Comparison of ENCODE assay signal across 1 cellular context in genomic region chr11:62601364-62602140, GRCh38.
TF ChIP-seq lines count a peak whose summit lies in the region.

TSS of gene MTA2 (minus strand) at chr11:62601865. CDS start at chr11:62601450, 415 bp downstream.

TF ChIP-seq in HepG2, 621 proteins besides CTCF, POLR2A, EP300 and RAD21 (continued from another document and continues in another):
- TF ChIP-seq ZNF609 (CRISPR knock-in tag; IDR thresholded peaks at IDR 0.05; ENCODE audit: borderline replicate concordance) (peak; percentile 51; the same call in 1 of the 2 replicates), ZNF562 (CRISPR knock-in tag; IDR thresholded peaks at IDR 0.05; ENCODE audit: borderline replicate concordance) (no peak; the same call in 1 of the 2 replicates), PAXIP1 (CRISPR knock-in tag; conservative IDR thresholded peaks at IDR 0.05) (no peak), ZNF644 (CRISPR knock-in tag; IDR thresholded peaks at IDR 0.05; ENCODE audit: low read depth) (no peak), STAT5B (CRISPR knock-in tag; IDR thresholded peaks at IDR 0.05) (no peak), NKX3-1 (CRISPR knock-in tag; IDR thresholded peaks at IDR 0.05) (peak; percentile 34; the same call in 1 of the 2 replicates), BORCS8-MEF2B (CRISPR knock-in tag; IDR thresholded peaks at IDR 0.05) (0 out of 2 replicates have a peak, but pooled peaks have one; percentile 10), ZNF580 (CRISPR knock-in tag; IDR thresholded peaks at IDR 0.05; ENCODE audit: borderline replicate concordance, low read depth) (no peak), MXD3 (CRISPR knock-in tag; IDR thresholded peaks at IDR 0.05) (peak; percentile 79), ZNF83 (CRISPR knock-in tag; IDR thresholded peaks at IDR 0.05; ENCODE audit: borderline replicate concordance) (peak; percentile 81; the same call in 1 of the 2 replicates), ZNF143 (CRISPR knock-in tag; IDR thresholded peaks at IDR 0.05) (no peak), GPN1 (CRISPR knock-in tag; IDR thresholded peaks at IDR 0.05; ENCODE audit: borderline replicate concordance) (no peak), SAP130 (CRISPR knock-in tag; IDR thresholded peaks at IDR 0.05; ENCODE audit: low read depth) (peak; percentile 79), ZMYM4 (CRISPR knock-in tag; IDR thresholded peaks at IDR 0.05) (peak; percentile 51; the same call in 1 of the 2 replicates), ERF (CRISPR knock-in tag; IDR thresholded peaks at IDR 0.05) (peak; percentile 41; the same call in 1 of the 2 replicates), RAD51 (IDR thresholded peaks at IDR 0.05; ENCODE audit: borderline replicate concordance) (no peak), ATRX (CRISPR knock-in tag; IDR thresholded peaks at IDR 0.05; ENCODE audit: borderline replicate concordance) (no peak), ZNF619 (CRISPR knock-in tag; IDR thresholded peaks at IDR 0.05) (0 out of 2 replicates have a peak, but pooled peaks have one; percentile 35), PAF1 (CRISPR knock-in tag; IDR thresholded peaks at IDR 0.05) (no peak), FOXK1 (CRISPR knock-in tag; IDR thresholded peaks at IDR 0.05; ENCODE audit: borderline replicate concordance, low read depth) (no peak), JDP2 (CRISPR knock-in tag; IDR thresholded peaks at IDR 0.05; ENCODE audit: borderline replicate concordance) (no peak), MAZ (IDR thresholded peaks at IDR 0.05; ENCODE audit: borderline replicate concordance, low read depth, low read length) (peak; percentile 61; the same call in 1 of the 2 replicates), MAZ (CRISPR knock-in tag; IDR thresholded peaks at IDR 0.05; ENCODE audit: low read depth) (peak; percentile 75; the same call in 1 of the 2 replicates), SALL2 (CRISPR knock-in tag; IDR thresholded peaks at IDR 0.05) (peak; percentile 34; the same call in 1 of the 2 replicates), ETS1 (CRISPR knock-in tag; IDR thresholded peaks at IDR 0.05) (no peak), HOXA3 (CRISPR knock-in tag; IDR thresholded peaks at IDR 0.05) (peak; percentile 50), SRY (CRISPR knock-in tag; IDR thresholded peaks at IDR 0.05) (peak; percentile 77; the same call in 1 of the 2 replicates), STAT6 (CRISPR knock-in tag; IDR thresholded peaks at IDR 0.05; ENCODE audit: borderline replicate concordance) (no peak), GZF1 (CRISPR knock-in tag; IDR thresholded peaks at IDR 0.05) (no peak), DRAP1 (CRISPR knock-in tag; IDR thresholded peaks at IDR 0.05) (peak; percentile 48; the same call in 1 of the 2 replicates), TRIM22 (IDR thresholded peaks at IDR 0.05) (no peak), ZBTB38 (CRISPR knock-in tag; IDR thresholded peaks at IDR 0.05) (peak; percentile 81; the same call in 1 of the 2 replicates), MNT (IDR thresholded peaks at IDR 0.05) (no peak), FOXA3 (CRISPR knock-in tag; IDR thresholded peaks at IDR 0.05) (peak; percentile 25; the same call in 1 of the 2 replicates), ZNF781 (CRISPR knock-in tag; IDR thresholded peaks at IDR 0.05; ENCODE audit: borderline replicate concordance, not compliant biosample characterization) (no peak), ZSCAN20 (CRISPR knock-in tag; IDR thresholded peaks at IDR 0.05; ENCODE audit: borderline replicate concordance) (no peak), ZNF572 (CRISPR knock-in tag; IDR thresholded peaks at IDR 0.05) (no peak), ZNF138 (CRISPR knock-in tag; IDR thresholded peaks at IDR 0.05; ENCODE audit: low read depth) (no peak), PLSCR1 (CRISPR knock-in tag; IDR thresholded peaks at IDR 0.05; ENCODE audit: borderline replicate concordance) (no peak), SNAI1 (CRISPR knock-in tag; IDR thresholded peaks at IDR 0.05; ENCODE audit: borderline replicate concordance) (no peak), FOSL1 (CRISPR knock-in tag; IDR thresholded peaks at IDR 0.05; ENCODE audit: borderline replicate concordance) (no peak), RNF2 (conservative IDR thresholded peaks at IDR 0.05; ENCODE audit: low read depth) (0 out of 2 replicates have a peak, but pooled peaks have one; percentile 34), ZNF317 (CRISPR knock-in tag; IDR thresholded peaks at IDR 0.05) (0 out of 2 replicates have a peak, but pooled peaks have one; percentile 35), CBFB (CRISPR knock-in tag; IDR thresholded peaks at IDR 0.05) (peak; percentile 6; the same call in 1 of the 2 replicates), RFX3 (CRISPR knock-in tag; IDR thresholded peaks at IDR 0.05) (no peak)
